Comparison of ENCODE assay signal across 1 cellular context in the genomic region with DNA sequence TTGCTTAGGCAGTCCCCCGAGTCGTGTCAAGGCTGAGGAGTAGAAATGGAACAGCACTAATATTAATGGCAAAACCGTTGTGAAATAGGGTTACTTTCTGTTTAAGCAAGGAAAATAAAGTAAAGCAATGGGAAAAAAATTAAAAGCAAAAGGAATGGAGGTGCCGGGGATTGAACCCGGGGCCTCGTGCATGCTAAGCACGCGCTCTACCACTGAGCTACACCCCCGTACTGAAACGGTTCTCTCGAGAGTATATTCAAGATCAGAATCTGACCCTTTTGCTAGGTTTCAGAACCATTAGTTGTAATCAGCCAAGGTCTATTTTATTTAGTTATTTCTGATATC.
TF ChIP-seq lines count a peak whose summit lies in the region.

No MANE protein-coding gene starts in this region.

TF ChIP-seq in neural cell, 6 proteins besides CTCF, POLR2A, EP300 and RAD21:
- TF ChIP-seq, protein P1, sequence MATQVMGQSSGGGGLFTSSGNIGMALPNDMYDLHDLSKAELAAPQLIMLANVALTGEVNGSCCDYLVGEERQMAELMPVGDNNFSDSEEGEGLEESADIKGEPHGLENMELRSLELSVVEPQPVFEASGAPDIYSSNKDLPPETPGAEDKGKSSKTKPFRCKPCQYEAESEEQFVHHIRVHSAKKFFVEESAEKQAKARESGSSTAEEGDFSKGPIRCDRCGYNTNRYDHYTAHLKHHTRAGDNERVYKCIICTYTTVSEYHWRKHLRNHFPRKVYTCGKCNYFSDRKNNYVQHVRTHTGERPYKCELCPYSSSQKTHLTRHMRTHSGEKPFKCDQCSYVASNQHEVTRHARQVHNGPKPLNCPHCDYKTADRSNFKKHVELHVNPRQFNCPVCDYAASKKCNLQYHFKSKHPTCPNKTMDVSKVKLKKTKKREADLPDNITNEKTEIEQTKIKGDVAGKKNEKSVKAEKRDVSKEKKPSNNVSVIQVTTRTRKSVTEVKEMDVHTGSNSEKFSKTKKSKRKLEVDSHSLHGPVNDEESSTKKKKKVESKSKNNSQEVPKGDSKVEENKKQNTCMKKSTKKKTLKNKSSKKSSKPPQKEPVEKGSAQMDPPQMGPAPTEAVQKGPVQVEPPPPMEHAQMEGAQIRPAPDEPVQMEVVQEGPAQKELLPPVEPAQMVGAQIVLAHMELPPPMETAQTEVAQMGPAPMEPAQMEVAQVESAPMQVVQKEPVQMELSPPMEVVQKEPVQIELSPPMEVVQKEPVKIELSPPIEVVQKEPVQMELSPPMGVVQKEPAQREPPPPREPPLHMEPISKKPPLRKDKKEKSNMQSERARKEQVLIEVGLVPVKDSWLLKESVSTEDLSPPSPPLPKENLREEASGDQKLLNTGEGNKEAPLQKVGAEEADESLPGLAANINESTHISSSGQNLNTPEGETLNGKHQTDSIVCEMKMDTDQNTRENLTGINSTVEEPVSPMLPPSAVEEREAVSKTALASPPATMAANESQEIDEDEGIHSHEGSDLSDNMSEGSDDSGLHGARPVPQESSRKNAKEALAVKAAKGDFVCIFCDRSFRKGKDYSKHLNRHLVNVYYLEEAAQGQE (IDR thresholded peaks at IDR 0.05; ENCODE audit: borderline replicate concordance), result peak; percentile 18
- TF ChIP-seq TAF1 (IDR thresholded peaks at IDR 0.05; ENCODE audit: low read depth) (peak; percentile 53), EZH2 (IDR thresholded peaks at IDR 0.05; ENCODE audit: borderline replicate concordance, insufficient read depth, low read length, poor library complexity, severe bottlenecking) (no peak), SMC3 (conservative IDR thresholded peaks at IDR 0.05; ENCODE audit: poor library complexity) (no peak)
